Comparison of ENCODE assay signal across 18 cellular contexts in genomic region chr7:139023076-139023475, GRCh38.
"Had no signal": no experiment of that assay in that cellular context is flagged by ENCODE, and none has a peak within 500 bp of the region (broad histone marks: within the 10 kb centered on the region; RNA-seq: fewer than 3 reads in every experiment).

No MANE protein-coding gene starts in this region.

- H3K9me3 Mint-ChIP-seq: activated CD4-positive, alpha-beta memory T cell treated with anti-CD3 and anti-CD28 coated beads, Interleukin-2, amount 10 ng/mL, durations not matched to agents 7 days and 5 days; natural killer cell; stimulated activated naive CD8-positive, alpha-beta T cell treated with anti-CD3 and anti-CD28 coated beads, Interleukin-15, Interleukin-2, amounts not matched to agents 100 ng/mL and 50 ng/mL, for 24 hours had no signal

- H3K4me3 ChIP-seq: lung, mucosa of descending colon, psoas muscle, testis had no signal

- DNase-seq: activated CD4-positive, alpha-beta memory T cell treated with anti-CD3 and anti-CD28 coated beads, Interleukin-2, amount 10 ng/mL, durations not matched to agents 7 days and 5 days; activated CD4-positive, alpha-beta T cell treated with anti-CD3 and anti-CD28 coated beads for 36 hours; activated CD8-positive, alpha-beta memory T cell treated with anti-CD3 and anti-CD28 coated beads, Interleukin-2, amount 50 U/mL, for 4 hours; activated naive CD4-positive, alpha-beta T cell; caudate nucleus; cortex of kidney; effector CD8-positive, alpha-beta T cell; left cardiac atrium; mucosa of descending colon; natural killer cell; nucleus accumbens; psoas muscle; stimulated activated CD4-positive, alpha-beta T cell treated with anti-CD3 and anti-CD28 coated beads, Interleukin-4, amount 100 ng/mL, for 1 hour; SW 1271; T-helper 9 cell; testis had no signal

- ATAC-seq: activated CD4-positive, alpha-beta T cell treated with anti-CD3 and anti-CD28 coated beads for 36 hours; left cardiac atrium; mucosa of descending colon; natural killer cell; psoas muscle had no signal

- H3K4me1 Mint-ChIP-seq: activated CD4-positive, alpha-beta T cell treated with anti-CD3 and anti-CD28 coated beads for 36 hours; natural killer cell had no signal

- H3K36me3 Mint-ChIP-seq: natural killer cell had no signal

- H3K27ac Mint-ChIP-seq: activated CD4-positive, alpha-beta memory T cell treated with anti-CD3 and anti-CD28 coated beads, Interleukin-2, amount 10 ng/mL, durations not matched to agents 7 days and 5 days; activated CD4-positive, alpha-beta T cell treated with anti-CD3 and anti-CD28 coated beads for 36 hours; natural killer cell; stimulated activated naive CD8-positive, alpha-beta T cell treated with anti-CD3 and anti-CD28 coated beads, Interleukin-15, Interleukin-2, amounts not matched to agents 100 ng/mL and 50 ng/mL, for 24 hours had no signal

- H3K27me3 Mint-ChIP-seq: activated CD4-positive, alpha-beta memory T cell treated with anti-CD3 and anti-CD28 coated beads, Interleukin-2, amount 10 ng/mL, durations not matched to agents 7 days and 5 days; activated CD4-positive, alpha-beta T cell treated with anti-CD3 and anti-CD28 coated beads for 36 hours; stimulated activated naive CD8-positive, alpha-beta T cell treated with anti-CD3 and anti-CD28 coated beads, Interleukin-15, Interleukin-2, amounts not matched to agents 100 ng/mL and 50 ng/mL, for 24 hours had no signal

- H3K4me3 Mint-ChIP-seq: activated CD4-positive, alpha-beta memory T cell treated with anti-CD3 and anti-CD28 coated beads, Interleukin-2, amount 10 ng/mL, durations not matched to agents 7 days and 5 days; activated CD4-positive, alpha-beta T cell treated with anti-CD3 and anti-CD28 coated beads for 36 hours; natural killer cell; stimulated activated naive CD8-positive, alpha-beta T cell treated with anti-CD3 and anti-CD28 coated beads, Interleukin-15, Interleukin-2, amounts not matched to agents 100 ng/mL and 50 ng/mL, for 24 hours had no signal
